ENCODE assay signal across 20 cellular contexts in genomic region chr2:109246176-109246575, GRCh38.
"Had no signal": no experiment of that assay in that cellular context is flagged by ENCODE, and none has a peak within 500 bp of the region (broad histone marks: within the 10 kb centered on the region; RNA-seq: fewer than 3 reads in every experiment).

No MANE protein-coding gene starts in this region.

- DNase-seq: MV-4-11, NCI-H1048, NCI-H1105, NCI-H1417, NCI-H1436 treated with DMSO at 0.1 percent for 48 hours, NCI-H1694, NCI-H187 treated with DMSO at 0.1 percent for 48 hours, NCI-H2029 treated with DMSO at 0.1 percent for 48 hours, NCI-H2171 treated with DMSO at 0.1 percent for 48 hours, NCI-H345, NCI-H446 treated with DMSO at 0.1 percent for 48 hours, NCI-H510A treated with DMSO at 0.1 percent for 48 hours, NCI-H526, SHP77, SK-N-SH, SW 1271 had no signal

- ATAC-seq: HepG2, K562, Panc1 had no signal

- H3K27ac ChIP-seq: RWPE1 had no signal

- H3K9me3 ChIP-seq: SK-N-SH had no signal

- H3K4me3 ChIP-seq: K562 had no signal
